ENCODE assay signal across 8 cellular contexts in genomic region chr7:138886501-138886917, GRCh38.
DNase-seq lines count a peak whose midpoint lies in the region; ATAC-seq and TF ChIP-seq lines count a peak whose summit lies in the region.

No MANE protein-coding gene starts in this region.

- peaks cover 43% of the 10 kb centered on the region for H3K4me1 Mint-ChIP-seq in glutamatergic neuron (ENCODE audit: low read depth, unreplicated experiment)

- peak; percentile 83 for TF ChIP-seq CTCF in DOHH2 (IDR thresholded peaks at IDR 0.05; ENCODE audit: low read depth, low read length, poor library complexity, severe bottlenecking)
- peak; percentile 78 for TF ChIP-seq CTCF in glutamatergic neuron (IDR thresholded peaks at IDR 0.05; ENCODE audit: partially characterized antibody, unreplicated experiment)

- no peak overlapping the region for H3K4me3 Mint-ChIP-seq in glutamatergic neuron (ENCODE audit: unreplicated experiment)

- no peaks in the 10 kb centered on the region for H4K20me1 ChIP-seq in DOHH2 (ENCODE audit: control insufficient read depth, insufficient read depth, low read depth, low read length)

- ATAC-seq in GM19351 (IDR thresholded peaks at IDR 0.05; ENCODE audit: unreplicated experiment): peak; percentile 88
- ATAC-seq in HG03342 (IDR thresholded peaks at IDR 0.05; ENCODE audit: unreplicated experiment): peak; percentile 88

- no peaks in the 10 kb centered on the region for H3K79me2 ChIP-seq in DOHH2 (ENCODE audit: control insufficient read depth, low read length)

- DNase-seq in NCI-H524 (lab: John Stamatoyannopoulos, UW): peak; percentile 6 to 73
- peak; percentile 28 for DNase-seq in activated CD8-positive, alpha-beta memory T cell treated with anti-CD3 and anti-CD28 coated beads, Interleukin-2, amount 50 U/mL, for 1 hour (ENCODE audit: extremely low read depth)
- DNase-seq in glutamatergic neuron: no peak
- peak in 2 of 3 experiments; percentile 20 to 49 for DNase-seq in stimulated activated CD4-positive, alpha-beta T cell treated with anti-CD3 and anti-CD28 coated beads, TNF-alpha, amount 100 ng/mL, for 24 hours (ENCODE audit: low read depth in 3 of 3)
- no peak for DNase-seq in cerebellar nuclear complex (lab: John Stamatoyannopoulos, UW)

- no peaks in the 10 kb centered on the region for H3K9me2 ChIP-seq in DOHH2 (replicated peaks; ENCODE audit: control insufficient read depth, low read length)

- no peaks in the 10 kb centered on the region for H3K9me3 ChIP-seq in DOHH2 (ENCODE audit: control insufficient read depth, insufficient read depth, low read length)

- no peak overlapping the region for H3K4me3 ChIP-seq in DOHH2 (ENCODE audit: low read length)

- no peaks in the 10 kb centered on the region for H3K36me3 ChIP-seq in DOHH2 (ENCODE audit: control insufficient read depth, low read length)

- H3K27me3 ChIP-seq in DOHH2 (ENCODE audit: control insufficient read depth, low read length): no peaks in the 10 kb centered on the region

- peaks cover 2% of the 10 kb centered on the region for H3K27me3 Mint-ChIP-seq in glutamatergic neuron (ENCODE audit: unreplicated experiment)

- H3K27ac ChIP-seq in DOHH2 (ENCODE audit: low read depth, low read length): no peak overlapping the region

- H3K27ac Mint-ChIP-seq in glutamatergic neuron (ENCODE audit: unreplicated experiment): peak overlapping the region; percentile 75

- peaks cover 7% of the 10 kb centered on the region for H3K36me3 Mint-ChIP-seq in glutamatergic neuron (ENCODE audit: unreplicated experiment)

- H3K9me3 Mint-ChIP-seq in glutamatergic neuron (ENCODE audit: unreplicated experiment): peaks cover 13% of the 10 kb centered on the region

- no peaks in the 10 kb centered on the region for H3F3A ChIP-seq in DOHH2 (ENCODE audit: control insufficient read depth, insufficient read depth)

- H3K4me2 ChIP-seq in DOHH2 (ENCODE audit: low read length): no peak overlapping the region

- H3K4me1 ChIP-seq in DOHH2 (ENCODE audit: control insufficient read depth, low read length): no peaks in the 10 kb centered on the region

Comparison
In these comparisons a context has a peak if more than half of its experiments do, and no peak if none do; other contexts are left out.
1. DNase-seq: peak in NCI-H524 (2 of 2), activated CD8-positive, alpha-beta memory T cell treated with anti-CD3 and anti-CD28 coated beads, Interleukin-2, amount 50 U/mL, for 1 hour (single experiment) and stimulated activated CD4-positive, alpha-beta T cell treated with anti-CD3 and anti-CD28 coated beads, TNF-alpha, amount 100 ng/mL, for 24 hours (2 of 3); none in glutamatergic neuron (single experiment) and cerebellar nuclear complex (0 of 2).